ENCODE assay signal across 14 cellular contexts in genomic region chr10:33703897-33704825, GRCh38.
DNase-seq lines count a peak whose midpoint lies in the region; ATAC-seq and TF ChIP-seq lines count a peak whose summit lies in the region.
"Had no signal": no experiment of that assay in that cellular context is flagged by ENCODE, and none has a peak within 500 bp of the region (broad histone marks: within the 10 kb centered on the region; RNA-seq: fewer than 3 reads in every experiment).

No MANE protein-coding gene starts in this region.

- no peaks in the 10 kb centered on the region for H3K36me3 Mint-ChIP-seq in Caco-2 (ENCODE audit: insufficient read depth, unreplicated experiment)
- no peaks in the 10 kb centered on the region for H3K36me3 Mint-ChIP-seq in T-helper 17 cell (ENCODE audit: low read depth)
- H3K36me3 Mint-ChIP-seq in activated T-cell treated with anti-CD3 and anti-CD28 coated beads, Interleukin-2, amount 50 U/mL, for 24 hours (ENCODE audit: low read depth) = no peaks in the 10 kb centered on the region
- H3K36me3 Mint-ChIP-seq: activated naive CD4-positive, alpha-beta T cell treated with anti-CD3 and anti-CD28 coated beads, Interleukin-2, amount 10 ng/mL, durations not matched to agents 7 days and 5 days had no signal

- H3K27ac Mint-ChIP-seq in Caco-2 (ENCODE audit: unreplicated experiment) (no peak overlapping the region), T-helper 17 cell (no peak overlapping the region)
- no peak overlapping the region for H3K27ac Mint-ChIP-seq in activated T-cell treated with anti-CD3 and anti-CD28 coated beads, Interleukin-2, amount 50 U/mL, for 24 hours
- H3K27ac Mint-ChIP-seq: activated naive CD4-positive, alpha-beta T cell treated with anti-CD3 and anti-CD28 coated beads, Interleukin-2, amount 10 ng/mL, durations not matched to agents 7 days and 5 days had no signal

- CTCF ChIA-PET in Caco-2 (lab: Charles Lee) = no interaction called here

- H3K4me1 Mint-ChIP-seq in Caco-2 (ENCODE audit: low read depth, unreplicated experiment) (no peaks in the 10 kb centered on the region), T-helper 17 cell (no peaks in the 10 kb centered on the region)
- H3K4me1 Mint-ChIP-seq in activated T-cell treated with anti-CD3 and anti-CD28 coated beads, Interleukin-2, amount 50 U/mL, for 24 hours (ENCODE audit: low read depth) = no peaks in the 10 kb centered on the region
- H3K4me1 Mint-ChIP-seq: activated naive CD4-positive, alpha-beta T cell treated with anti-CD3 and anti-CD28 coated beads, Interleukin-2, amount 10 ng/mL, durations not matched to agents 7 days and 5 days had no signal

- no peak for DNase-seq in Right ventricle myocardium superior
- DNase-seq in cardiac septum (ENCODE audit: low spot score) = no peak
- peak; percentile 46 to 61 for DNase-seq in cardiac fibroblast (ENCODE audit: low read depth in 2 of 2)
- peak; percentile 3 for DNase-seq in kidney glomerular epithelial cell (lab: John Stamatoyannopoulos, UW)
- DNase-seq in Caco-2 = no peak
- no peak for DNase-seq in T-helper 17 cell
- no peak for DNase-seq in activated T-cell treated with anti-CD3 and anti-CD28 coated beads, Interleukin-2, amount 50 U/mL, for 24 hours
- no peak for DNase-seq in T-helper 2 cell
- DNase-seq: activated naive CD4-positive, alpha-beta T cell treated with anti-CD3 and anti-CD28 coated beads, Interleukin-2, amount 10 ng/mL, durations not matched to agents 7 days and 5 days; DMS79; NCI-H2227 treated with DMSO at 0.1 percent for 48 hours; Peyer's patch had no signal

- TF ChIP-seq CTCF in cardiac fibroblast (IDR thresholded peaks at IDR 0.05; ENCODE audit: low read depth, low read length) (no peak), Caco-2 (IDR thresholded peaks at IDR 0.05; ENCODE audit: insufficient read depth in 1 of 2, low read depth in 1 of 2, low read length in 1 of 2, severe bottlenecking in 1 of 2, unreplicated experiment in 1 of 2) (no peak)

- POLR2A ChIA-PET in Caco-2 (lab: Charles Lee) = no interaction called here

- no peaks in the 10 kb centered on the region for H3K4me1 ChIP-seq in Caco-2
- H3K4me1 ChIP-seq: Peyer's patch had no signal

- BruUV-seq in Caco-2 (replicated peaks; lab: Mats Ljungman, UMichigan) = no TSS peak

- intact Hi-C loops in Right ventricle myocardium superior (cut with DNase I) = no loop called here
- intact Hi-C loops in cardiac septum (cut with DNase I) = no loop called here
- intact Hi-C loops in Caco-2 (cut with micrococcal nuclease; ENCODE audit: unreplicated experiment) = no loop called here

- no peaks in the 10 kb centered on the region for H3K27me3 ChIP-seq in Caco-2 (replicated peaks; ENCODE audit: control insufficient read depth, insufficient read depth, low read length)
- H3K27me3 ChIP-seq: Peyer's patch had no signal

- H3K4me3 Mint-ChIP-seq in Caco-2 (ENCODE audit: unreplicated experiment) (no peak overlapping the region), T-helper 17 cell (no peak overlapping the region)
- H3K4me3 Mint-ChIP-seq in activated T-cell treated with anti-CD3 and anti-CD28 coated beads, Interleukin-2, amount 50 U/mL, for 24 hours = no peak overlapping the region
- H3K4me3 Mint-ChIP-seq: activated naive CD4-positive, alpha-beta T cell treated with anti-CD3 and anti-CD28 coated beads, Interleukin-2, amount 10 ng/mL, durations not matched to agents 7 days and 5 days had no signal

- ATAC-seq in Right ventricle myocardium superior (ENCODE audit: poor library complexity) = peak; percentile 55
- ATAC-seq in T-helper 17 cell = no peak

- H3K4me3 ChIP-seq in cardiac fibroblast (replicated peaks in 1 of 2; ENCODE audit: low read depth in 2 of 2, low read length in 2 of 2) (no peak overlapping the region), Caco-2 (ENCODE audit: low read depth, low read length) (no peak overlapping the region)
- H3K4me3 ChIP-seq: coronary artery, Peyer's patch, thoracic aorta had no signal

- H3K9me3 Mint-ChIP-seq in Caco-2 (ENCODE audit: unreplicated experiment) = no peaks in the 10 kb centered on the region
- H3K9me3 Mint-ChIP-seq in activated T-cell treated with anti-CD3 and anti-CD28 coated beads, Interleukin-2, amount 50 U/mL, for 24 hours = no peaks in the 10 kb centered on the region
- H3K9me3 Mint-ChIP-seq: activated naive CD4-positive, alpha-beta T cell treated with anti-CD3 and anti-CD28 coated beads, Interleukin-2, amount 10 ng/mL, durations not matched to agents 7 days and 5 days had no signal

- H3K36me3 ChIP-seq in Caco-2 (ENCODE audit: control insufficient read depth, insufficient read depth, low read length) = no peaks in the 10 kb centered on the region
- H3K36me3 ChIP-seq: Peyer's patch, thoracic aorta had no signal

- H3K9me3 ChIP-seq in Caco-2 (no peaks in the 10 kb centered on the region), T-helper 17 cell (ENCODE audit: control insufficient read depth, low read length, poor library complexity, severe bottlenecking) (no peaks in the 10 kb centered on the region)
- H3K9me3 ChIP-seq: Peyer's patch, thoracic aorta had no signal

- H3K27me3 Mint-ChIP-seq in Caco-2 (ENCODE audit: insufficient read depth, unreplicated experiment) (no peaks in the 10 kb centered on the region), T-helper 17 cell (peaks cover 31% of the 10 kb centered on the region)
- peaks cover 30% of the 10 kb centered on the region for H3K27me3 Mint-ChIP-seq in activated T-cell treated with anti-CD3 and anti-CD28 coated beads, Interleukin-2, amount 50 U/mL, for 24 hours
- H3K27me3 Mint-ChIP-seq: activated naive CD4-positive, alpha-beta T cell treated with anti-CD3 and anti-CD28 coated beads, Interleukin-2, amount 10 ng/mL, durations not matched to agents 7 days and 5 days had no signal

Comparison
In these comparisons a context has a peak if more than half of its experiments do, and no peak if none do; other contexts are left out.
1. DNase-seq: peak in cardiac fibroblast (2 of 2) and kidney glomerular epithelial cell (single experiment); none in Right ventricle myocardium superior (single experiment), cardiac septum (single experiment), Caco-2 (0 of 2), T-helper 17 cell (0 of 3), activated T-cell treated with anti-CD3 and anti-CD28 coated beads, Interleukin-2, amount 50 U/mL, for 24 hours (single experiment) and T-helper 2 cell (0 of 5).